In genomic region chr4:4248036-4248884, GRCh38 we compare ENCODE assay signal across 1 cellular context.
TF ChIP-seq lines count a peak whose summit lies in the region.

Gene TMEM128, minus strand, starts transcription at chr4:4248223. Its CDS starts 21 bp downstream, at chr4:4248202.

TF ChIP-seq in HepG2, 621 proteins besides CTCF, POLR2A, EP300 and RAD21 (continued from another document and continues in another):
- TF ChIP-seq ZBTB34 (CRISPR knock-in tag; IDR thresholded peaks at IDR 0.05) (no peak; the same call in 1 of the 2 replicates), ZNF138 (CRISPR knock-in tag; IDR thresholded peaks at IDR 0.05; ENCODE audit: low read depth) (no peak), MEF2D (CRISPR knock-in tag; IDR thresholded peaks at IDR 0.05) (no peak), LCORL (IDR thresholded peaks at IDR 0.05) (no peak), LCORL (CRISPR knock-in tag; IDR thresholded peaks at IDR 0.05) (peak; percentile 18; the same call in 1 of the 2 replicates), RNF219 (CRISPR knock-in tag; IDR thresholded peaks at IDR 0.05) (no peak), AHR (CRISPR knock-in tag; IDR thresholded peaks at IDR 0.05) (no peak), PBX3 (CRISPR knock-in tag; IDR thresholded peaks at IDR 0.05; ENCODE audit: borderline replicate concordance) (0 out of 2 replicates have a peak, but pooled peaks have one; percentile 10), ZBTB14 (CRISPR knock-in tag; IDR thresholded peaks at IDR 0.05) (no peak; the same call in 1 of the 2 replicates), SALL2 (CRISPR knock-in tag; IDR thresholded peaks at IDR 0.05) (peak; percentile 46; the same call in 1 of the 2 replicates), E2F2 (CRISPR knock-in tag; IDR thresholded peaks at IDR 0.05; ENCODE audit: borderline replicate concordance) (no peak), ZNF33A (CRISPR knock-in tag; IDR thresholded peaks at IDR 0.05; ENCODE audit: borderline replicate concordance) (no peak), ZNF614 (CRISPR knock-in tag; IDR thresholded peaks at IDR 0.05; ENCODE audit: borderline replicate concordance) (no peak), ZNF580 (CRISPR knock-in tag; IDR thresholded peaks at IDR 0.05; ENCODE audit: borderline replicate concordance, low read depth) (peak; percentile 73; the same call in 1 of the 2 replicates), MLX (CRISPR knock-in tag; IDR thresholded peaks at IDR 0.05) (peak; percentile 43; the same call in 1 of the 2 replicates), ZFP91 (CRISPR knock-in tag; IDR thresholded peaks at IDR 0.05; ENCODE audit: borderline replicate concordance) (peak; percentile 88; the same call in 1 of the 2 replicates), RNF2 (conservative IDR thresholded peaks at IDR 0.05; ENCODE audit: low read depth) (peak; percentile 32), ZNF224 (CRISPR knock-in tag; IDR thresholded peaks at IDR 0.05) (peak; percentile 59; the same call in 1 of the 2 replicates), TIGD3 (CRISPR knock-in tag; IDR thresholded peaks at IDR 0.05; ENCODE audit: borderline replicate concordance) (no peak), ZNF407 (CRISPR knock-in tag; IDR thresholded peaks at IDR 0.05; ENCODE audit: not compliant biosample characterization) (peak; percentile 94), NR1H2 (CRISPR knock-in tag; IDR thresholded peaks at IDR 0.05; ENCODE audit: borderline replicate concordance, low read depth) (0 out of 2 replicates have a peak, but pooled peaks have one; percentile 36), FOSL1 (CRISPR knock-in tag; IDR thresholded peaks at IDR 0.05; ENCODE audit: borderline replicate concordance) (peak; percentile 27; the same call in 1 of the 2 replicates), NFE2L2 (IDR thresholded peaks at IDR 0.05; ENCODE audit: low read length) (no peak), STAT6 (CRISPR knock-in tag; IDR thresholded peaks at IDR 0.05; ENCODE audit: borderline replicate concordance) (no peak), ARID3A (IDR thresholded peaks at IDR 0.05; ENCODE audit: low read depth, low read length) (no peak), ZNF430 (CRISPR knock-in tag; IDR thresholded peaks at IDR 0.05) (no peak)
